Comparison of ENCODE assay signal across 1 cellular context in the genomic region with DNA sequence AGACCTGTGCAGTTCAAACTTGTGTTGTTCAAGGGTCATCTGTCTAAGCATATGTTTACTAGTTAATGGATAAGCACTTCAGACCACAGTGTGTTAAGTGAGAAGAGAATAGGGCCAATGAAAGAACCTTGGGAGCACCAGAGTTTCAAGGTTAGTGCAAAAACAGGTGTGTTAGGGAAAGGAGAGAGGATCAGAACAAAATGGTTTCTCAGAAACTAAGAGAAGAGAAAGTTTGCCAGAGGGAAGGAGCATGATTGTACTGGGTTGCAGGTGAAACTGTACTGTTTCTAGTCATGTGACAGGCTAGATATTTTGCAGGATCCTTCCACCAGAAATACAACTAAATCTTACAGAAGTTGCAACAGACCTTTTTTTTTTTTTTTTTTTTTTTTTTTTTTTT.
TF ChIP-seq lines count a peak whose summit lies in the region.

No MANE protein-coding gene starts in this region.

TF ChIP-seq in HepG2, 621 proteins besides CTCF, POLR2A, EP300 and RAD21 (continued from another document and continues in another):
- TF ChIP-seq, protein P1, sequence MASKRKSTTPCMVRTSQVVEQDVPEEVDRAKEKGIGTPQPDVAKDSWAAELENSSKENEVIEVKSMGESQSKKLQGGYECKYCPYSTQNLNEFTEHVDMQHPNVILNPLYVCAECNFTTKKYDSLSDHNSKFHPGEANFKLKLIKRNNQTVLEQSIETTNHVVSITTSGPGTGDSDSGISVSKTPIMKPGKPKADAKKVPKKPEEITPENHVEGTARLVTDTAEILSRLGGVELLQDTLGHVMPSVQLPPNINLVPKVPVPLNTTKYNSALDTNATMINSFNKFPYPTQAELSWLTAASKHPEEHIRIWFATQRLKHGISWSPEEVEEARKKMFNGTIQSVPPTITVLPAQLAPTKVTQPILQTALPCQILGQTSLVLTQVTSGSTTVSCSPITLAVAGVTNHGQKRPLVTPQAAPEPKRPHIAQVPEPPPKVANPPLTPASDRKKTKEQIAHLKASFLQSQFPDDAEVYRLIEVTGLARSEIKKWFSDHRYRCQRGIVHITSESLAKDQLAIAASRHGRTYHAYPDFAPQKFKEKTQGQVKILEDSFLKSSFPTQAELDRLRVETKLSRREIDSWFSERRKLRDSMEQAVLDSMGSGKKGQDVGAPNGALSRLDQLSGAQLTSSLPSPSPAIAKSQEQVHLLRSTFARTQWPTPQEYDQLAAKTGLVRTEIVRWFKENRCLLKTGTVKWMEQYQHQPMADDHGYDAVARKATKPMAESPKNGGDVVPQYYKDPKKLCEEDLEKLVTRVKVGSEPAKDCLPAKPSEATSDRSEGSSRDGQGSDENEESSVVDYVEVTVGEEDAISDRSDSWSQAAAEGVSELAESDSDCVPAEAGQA (IDR thresholded peaks at IDR 0.05; ENCODE audit: low read depth) = no peak
- TF ChIP-seq, protein P1 (CRISPR knock-in tag; IDR thresholded peaks at IDR 0.05; ENCODE audit: borderline replicate concordance) = no peak
- no peak for TF ChIP-seq ZC3H13 (CRISPR knock-in tag; IDR thresholded peaks at IDR 0.05)
- TF ChIP-seq, protein P2, sequence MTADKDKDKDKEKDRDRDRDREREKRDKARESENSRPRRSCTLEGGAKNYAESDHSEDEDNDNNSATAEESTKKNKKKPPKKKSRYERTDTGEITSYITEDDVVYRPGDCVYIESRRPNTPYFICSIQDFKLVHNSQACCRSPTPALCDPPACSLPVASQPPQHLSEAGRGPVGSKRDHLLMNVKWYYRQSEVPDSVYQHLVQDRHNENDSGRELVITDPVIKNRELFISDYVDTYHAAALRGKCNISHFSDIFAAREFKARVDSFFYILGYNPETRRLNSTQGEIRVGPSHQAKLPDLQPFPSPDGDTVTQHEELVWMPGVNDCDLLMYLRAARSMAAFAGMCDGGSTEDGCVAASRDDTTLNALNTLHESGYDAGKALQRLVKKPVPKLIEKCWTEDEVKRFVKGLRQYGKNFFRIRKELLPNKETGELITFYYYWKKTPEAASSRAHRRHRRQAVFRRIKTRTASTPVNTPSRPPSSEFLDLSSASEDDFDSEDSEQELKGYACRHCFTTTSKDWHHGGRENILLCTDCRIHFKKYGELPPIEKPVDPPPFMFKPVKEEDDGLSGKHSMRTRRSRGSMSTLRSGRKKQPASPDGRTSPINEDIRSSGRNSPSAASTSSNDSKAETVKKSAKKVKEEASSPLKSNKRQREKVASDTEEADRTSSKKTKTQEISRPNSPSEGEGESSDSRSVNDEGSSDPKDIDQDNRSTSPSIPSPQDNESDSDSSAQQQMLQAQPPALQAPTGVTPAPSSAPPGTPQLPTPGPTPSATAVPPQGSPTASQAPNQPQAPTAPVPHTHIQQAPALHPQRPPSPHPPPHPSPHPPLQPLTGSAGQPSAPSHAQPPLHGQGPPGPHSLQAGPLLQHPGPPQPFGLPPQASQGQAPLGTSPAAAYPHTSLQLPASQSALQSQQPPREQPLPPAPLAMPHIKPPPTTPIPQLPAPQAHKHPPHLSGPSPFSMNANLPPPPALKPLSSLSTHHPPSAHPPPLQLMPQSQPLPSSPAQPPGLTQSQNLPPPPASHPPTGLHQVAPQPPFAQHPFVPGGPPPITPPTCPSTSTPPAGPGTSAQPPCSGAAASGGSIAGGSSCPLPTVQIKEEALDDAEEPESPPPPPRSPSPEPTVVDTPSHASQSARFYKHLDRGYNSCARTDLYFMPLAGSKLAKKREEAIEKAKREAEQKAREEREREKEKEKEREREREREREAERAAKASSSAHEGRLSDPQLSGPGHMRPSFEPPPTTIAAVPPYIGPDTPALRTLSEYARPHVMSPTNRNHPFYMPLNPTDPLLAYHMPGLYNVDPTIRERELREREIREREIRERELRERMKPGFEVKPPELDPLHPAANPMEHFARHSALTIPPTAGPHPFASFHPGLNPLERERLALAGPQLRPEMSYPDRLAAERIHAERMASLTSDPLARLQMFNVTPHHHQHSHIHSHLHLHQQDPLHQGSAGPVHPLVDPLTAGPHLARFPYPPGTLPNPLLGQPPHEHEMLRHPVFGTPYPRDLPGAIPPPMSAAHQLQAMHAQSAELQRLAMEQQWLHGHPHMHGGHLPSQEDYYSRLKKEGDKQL (CRISPR knock-in tag; IDR thresholded peaks at IDR 0.05; ENCODE audit: low read depth) = no peak
- no peak for TF ChIP-seq ZNF709 (CRISPR knock-in tag; IDR thresholded peaks at IDR 0.05)
- TF ChIP-seq SOX5 (CRISPR knock-in tag; IDR thresholded peaks at IDR 0.05; ENCODE audit: borderline replicate concordance) = peak; percentile 66; the same call in 1 of the 2 replicates
- no peak for TF ChIP-seq ESRRA (CRISPR knock-in tag; IDR thresholded peaks at IDR 0.05; ENCODE audit: low read depth)
- no peak for TF ChIP-seq ZNF124 (CRISPR knock-in tag; IDR thresholded peaks at IDR 0.05)
- no peak for TF ChIP-seq SMYD3 (CRISPR knock-in tag; IDR thresholded peaks at IDR 0.05)
- 0 out of 2 replicates have a peak, but pooled peaks have one; percentile 24 for TF ChIP-seq KDM6A (CRISPR knock-in tag; IDR thresholded peaks at IDR 0.05; ENCODE audit: low read depth)
- TF ChIP-seq, protein P3, sequence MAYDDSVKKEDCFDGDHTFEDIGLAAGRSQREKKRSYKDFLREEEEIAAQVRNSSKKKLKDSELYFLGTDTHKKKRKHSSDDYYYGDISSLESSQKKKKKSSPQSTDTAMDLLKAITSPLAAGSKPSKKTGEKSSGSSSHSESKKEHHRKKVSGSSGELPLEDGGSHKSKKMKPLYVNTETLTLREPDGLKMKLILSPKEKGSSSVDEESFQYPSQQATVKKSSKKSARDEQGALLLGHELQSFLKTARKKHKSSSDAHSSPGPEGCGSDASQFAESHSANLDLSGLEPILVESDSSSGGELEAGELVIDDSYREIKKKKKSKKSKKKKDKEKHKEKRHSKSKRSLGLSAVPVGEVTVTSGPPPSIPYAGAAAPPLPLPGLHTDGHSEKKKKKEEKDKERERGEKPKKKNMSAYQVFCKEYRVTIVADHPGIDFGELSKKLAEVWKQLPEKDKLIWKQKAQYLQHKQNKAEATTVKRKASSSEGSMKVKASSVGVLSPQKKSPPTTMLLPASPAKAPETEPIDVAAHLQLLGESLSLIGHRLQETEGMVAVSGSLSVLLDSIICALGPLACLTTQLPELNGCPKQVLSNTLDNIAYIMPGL (CRISPR knock-in tag; IDR thresholded peaks at IDR 0.05; ENCODE audit: borderline replicate concordance in 1 of 2, low read depth in 1 of 2) = peak in 1 of 2 experiments; percentile 24; a peak in 1 of 4 replicates
- no peak for TF ChIP-seq AGO1 (IDR thresholded peaks at IDR 0.05; ENCODE audit: low read depth, low read length, poor library complexity, severe bottlenecking)
- no peak for TF ChIP-seq MLLT10 (CRISPR knock-in tag; IDR thresholded peaks at IDR 0.05)
- TF ChIP-seq ZNF333 (CRISPR knock-in tag; IDR thresholded peaks at IDR 0.05; ENCODE audit: borderline replicate concordance) = no peak
- no peak for TF ChIP-seq EHMT2 (IDR thresholded peaks at IDR 0.05; ENCODE audit: borderline replicate concordance, low read depth, low read length)
- TF ChIP-seq GATAD2A (CRISPR knock-in tag; IDR thresholded peaks at IDR 0.05) = peak; percentile 76
- TF ChIP-seq HMGA1 (CRISPR knock-in tag; conservative IDR thresholded peaks at IDR 0.05) = no peak
- no peak for TF ChIP-seq SRSF1 (optimal IDR thresholded peaks at IDR 0.05; ENCODE audit: low read depth, low read length)
- TF ChIP-seq ZMYM2 (CRISPR knock-in tag; IDR thresholded peaks at IDR 0.05) = no peak
- TF ChIP-seq NRL (CRISPR knock-in tag; IDR thresholded peaks at IDR 0.05; ENCODE audit: borderline replicate concordance) = no peak
- no peak for TF ChIP-seq ZNF451 (CRISPR knock-in tag; IDR thresholded peaks at IDR 0.05)
- TF ChIP-seq WIZ (CRISPR knock-in tag; IDR thresholded peaks at IDR 0.05) = no peak
- no peak for TF ChIP-seq ZNF260 (CRISPR knock-in tag; IDR thresholded peaks at IDR 0.05; ENCODE audit: borderline replicate concordance, low read depth)
- TF ChIP-seq, protein P4, sequence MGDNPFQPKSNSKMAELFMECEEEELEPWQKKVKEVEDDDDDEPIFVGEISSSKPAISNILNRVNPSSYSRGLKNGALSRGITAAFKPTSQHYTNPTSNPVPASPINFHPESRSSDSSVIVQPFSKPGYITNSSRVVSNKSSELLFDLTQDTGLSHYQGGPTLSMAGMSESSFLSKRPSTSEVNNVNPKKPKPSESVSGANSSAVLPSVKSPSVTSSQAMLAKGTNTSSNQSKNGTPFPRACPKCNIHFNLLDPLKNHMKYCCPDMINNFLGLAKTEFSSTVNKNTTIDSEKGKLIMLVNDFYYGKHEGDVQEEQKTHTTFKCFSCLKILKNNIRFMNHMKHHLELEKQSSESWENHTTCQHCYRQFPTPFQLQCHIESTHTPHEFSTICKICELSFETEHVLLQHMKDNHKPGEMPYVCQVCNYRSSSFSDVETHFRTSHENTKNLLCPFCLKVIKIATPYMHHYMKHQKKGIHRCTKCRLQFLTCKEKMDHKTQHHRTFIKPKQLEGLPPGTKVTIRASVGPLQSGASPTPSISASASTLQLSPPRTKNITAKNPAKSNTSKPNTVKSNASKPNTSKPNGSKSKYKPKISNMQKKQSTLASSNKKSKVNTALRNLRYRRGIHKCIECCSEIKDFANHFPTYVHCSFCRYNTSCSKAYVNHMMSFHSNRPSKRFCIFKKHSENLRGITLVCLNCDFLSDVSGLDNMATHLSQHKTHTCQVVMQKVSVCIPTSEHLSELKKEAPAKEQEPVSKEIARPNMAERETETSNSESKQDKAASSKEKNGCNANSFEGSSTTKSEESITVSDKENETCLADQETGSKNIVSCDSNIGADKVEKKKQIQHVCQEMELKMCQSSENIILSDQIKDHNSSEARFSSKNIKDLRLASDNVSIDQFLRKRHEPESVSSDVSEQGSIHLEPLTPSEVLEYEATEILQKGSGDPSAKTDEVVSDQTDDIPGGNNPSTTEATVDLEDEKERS (CRISPR knock-in tag; IDR thresholded peaks at IDR 0.05) = no peak
- TF ChIP-seq, protein P5, sequence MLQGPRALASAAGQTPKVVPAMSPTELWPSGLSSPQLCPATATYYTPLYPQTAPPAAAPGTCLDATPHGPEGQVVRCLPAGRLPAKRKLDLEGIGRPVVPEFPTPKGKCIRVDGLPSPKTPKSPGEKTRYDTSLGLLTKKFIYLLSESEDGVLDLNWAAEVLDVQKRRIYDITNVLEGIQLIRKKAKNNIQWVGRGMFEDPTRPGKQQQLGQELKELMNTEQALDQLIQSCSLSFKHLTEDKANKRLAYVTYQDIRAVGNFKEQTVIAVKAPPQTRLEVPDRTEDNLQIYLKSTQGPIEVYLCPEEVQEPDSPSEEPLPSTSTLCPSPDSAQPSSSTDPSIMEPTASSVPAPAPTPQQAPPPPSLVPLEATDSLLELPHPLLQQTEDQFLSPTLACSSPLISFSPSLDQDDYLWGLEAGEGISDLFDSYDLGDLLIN (CRISPR knock-in tag; IDR thresholded peaks at IDR 0.05; ENCODE audit: borderline replicate concordance) = no peak
- no peak for TF ChIP-seq NONO (IDR thresholded peaks at IDR 0.05)
- 0 out of 2 replicates have a peak, but pooled peaks have one; percentile 17 for TF ChIP-seq NONO (CRISPR knock-in tag; conservative IDR thresholded peaks at IDR 0.05)
- no peak for TF ChIP-seq MEF2D (CRISPR knock-in tag; IDR thresholded peaks at IDR 0.05)
- no peak for TF ChIP-seq KAT2B (IDR thresholded peaks at IDR 0.05; ENCODE audit: borderline replicate concordance, low read depth, low read length)
- peak; percentile 68 for TF ChIP-seq HNF4A (CRISPR knock-in tag; IDR thresholded peaks at IDR 0.05)
- TF ChIP-seq, protein P6, sequence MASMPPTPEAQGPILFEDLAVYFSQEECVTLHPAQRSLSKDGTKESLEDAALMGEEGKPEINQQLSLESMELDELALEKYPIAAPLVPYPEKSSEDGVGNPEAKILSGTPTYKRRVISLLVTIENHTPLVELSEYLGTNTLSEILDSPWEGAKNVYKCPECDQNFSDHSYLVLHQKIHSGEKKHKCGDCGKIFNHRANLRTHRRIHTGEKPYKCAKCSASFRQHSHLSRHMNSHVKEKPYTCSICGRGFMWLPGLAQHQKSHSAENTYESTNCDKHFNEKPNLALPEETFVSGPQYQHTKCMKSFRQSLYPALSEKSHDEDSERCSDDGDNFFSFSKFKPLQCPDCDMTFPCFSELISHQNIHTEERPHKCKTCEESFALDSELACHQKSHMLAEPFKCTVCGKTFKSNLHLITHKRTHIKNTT (CRISPR knock-in tag; IDR thresholded peaks at IDR 0.05) = no peak
- TF ChIP-seq ISX (CRISPR knock-in tag; conservative IDR thresholded peaks at IDR 0.05) = no peak
- TF ChIP-seq ATM (IDR thresholded peaks at IDR 0.05; ENCODE audit: borderline replicate concordance) = no peak
- peak; percentile 50 for TF ChIP-seq POGZ (CRISPR knock-in tag; IDR thresholded peaks at IDR 0.05)
- no peak for TF ChIP-seq KDM4B (CRISPR knock-in tag; IDR thresholded peaks at IDR 0.05)
- TF ChIP-seq ZNF878 (CRISPR knock-in tag; IDR thresholded peaks at IDR 0.05) = no peak
- no peak for TF ChIP-seq ZBTB20 (CRISPR knock-in tag; IDR thresholded peaks at IDR 0.05; ENCODE audit: borderline replicate concordance, low read depth)
- TF ChIP-seq, protein P7, sequence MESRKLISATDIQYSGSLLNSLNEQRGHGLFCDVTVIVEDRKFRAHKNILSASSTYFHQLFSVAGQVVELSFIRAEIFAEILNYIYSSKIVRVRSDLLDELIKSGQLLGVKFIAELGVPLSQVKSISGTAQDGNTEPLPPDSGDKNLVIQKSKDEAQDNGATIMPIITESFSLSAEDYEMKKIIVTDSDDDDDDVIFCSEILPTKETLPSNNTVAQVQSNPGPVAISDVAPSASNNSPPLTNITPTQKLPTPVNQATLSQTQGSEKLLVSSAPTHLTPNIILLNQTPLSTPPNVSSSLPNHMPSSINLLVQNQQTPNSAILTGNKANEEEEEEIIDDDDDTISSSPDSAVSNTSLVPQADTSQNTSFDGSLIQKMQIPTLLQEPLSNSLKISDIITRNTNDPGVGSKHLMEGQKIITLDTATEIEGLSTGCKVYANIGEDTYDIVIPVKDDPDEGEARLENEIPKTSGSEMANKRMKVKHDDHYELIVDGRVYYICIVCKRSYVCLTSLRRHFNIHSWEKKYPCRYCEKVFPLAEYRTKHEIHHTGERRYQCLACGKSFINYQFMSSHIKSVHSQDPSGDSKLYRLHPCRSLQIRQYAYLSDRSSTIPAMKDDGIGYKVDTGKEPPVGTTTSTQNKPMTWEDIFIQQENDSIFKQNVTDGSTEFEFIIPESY (CRISPR knock-in tag; IDR thresholded peaks at IDR 0.05) = no peak
